In genomic region chr6:63580704-63580961, GRCh38 we compare ENCODE assay signal across 1 cellular context.
A peak's percentile ranks its signal among the peaks of the same experiment; 100 is the strongest.
TF ChIP-seq lines count a peak whose summit lies in the region.

No MANE protein-coding gene starts in this region.

TF ChIP-seq in K562, 482 proteins besides CTCF, POLR2A, EP300 and RAD21:
- no peak for TF ChIP-seq TFAP4 (CRISPR knock-in tag; IDR thresholded peaks at IDR 0.05; ENCODE audit: borderline replicate concordance)
- no peak for TF ChIP-seq ZNF589 (CRISPR knock-in tag; IDR thresholded peaks at IDR 0.05; ENCODE audit: low read depth)
- TF ChIP-seq CAMTA2 (CRISPR knock-in tag; conservative IDR thresholded peaks at IDR 0.05): no peak
- TF ChIP-seq CHAMP1 (IDR thresholded peaks at IDR 0.05): no peak
- TF ChIP-seq ZNF146 (CRISPR knock-in tag; IDR thresholded peaks at IDR 0.05; ENCODE audit: unreplicated experiment): no peak
- 0 out of 2 replicates have a peak, but pooled peaks have one; percentile 22 for TF ChIP-seq POLR2AphosphoS5 (IDR thresholded peaks at IDR 0.05; ENCODE audit: control insufficient read depth, insufficient read depth, low read depth, low read length)
